In genomic region chr3:34864011-34864410, GRCh38 we compare ENCODE assay signal across 20 cellular contexts.
"Had no signal": no experiment of that assay in that cellular context is flagged by ENCODE, and none has a peak within 500 bp of the region (broad histone marks: within the 10 kb centered on the region; RNA-seq: fewer than 3 reads in every experiment).

No MANE protein-coding gene starts in this region.

- H3K4me3 ChIP-seq: prostate gland, upper lobe of right lung had no signal

- H3K4me3 Mint-ChIP-seq: activated CD4-positive, alpha-beta memory T cell treated with anti-CD3 and anti-CD28 coated beads, Interleukin-2, amount 10 ng/mL, durations not matched to agents 7 days and 5 days; activated CD4-positive, alpha-beta T cell treated with anti-CD3 and anti-CD28 coated beads for 36 hours; activated naive CD8-positive, alpha-beta T cell treated with anti-CD3 and anti-CD28 coated beads for 36 hours; immature natural killer cell; natural killer cell; stimulated activated naive CD8-positive, alpha-beta T cell treated with anti-CD3 and anti-CD28 coated beads, Interleukin-15, Interleukin-2, amounts not matched to agents 100 ng/mL and 50 ng/mL, for 24 hours had no signal

- H3K9me3 ChIP-seq: prostate gland, upper lobe of right lung had no signal

- H3K27me3 ChIP-seq: upper lobe of right lung had no signal

- H3K4me1 Mint-ChIP-seq: activated CD4-positive, alpha-beta memory T cell treated with anti-CD3 and anti-CD28 coated beads, Interleukin-2, amount 10 ng/mL, durations not matched to agents 7 days and 5 days; activated CD4-positive, alpha-beta T cell treated with anti-CD3 and anti-CD28 coated beads for 36 hours; activated naive CD8-positive, alpha-beta T cell treated with anti-CD3 and anti-CD28 coated beads for 36 hours; immature natural killer cell; natural killer cell had no signal

- H3K36me3 Mint-ChIP-seq: activated naive CD8-positive, alpha-beta T cell treated with anti-CD3 and anti-CD28 coated beads for 36 hours; immature natural killer cell; natural killer cell had no signal

- H3K9me3 Mint-ChIP-seq: activated CD4-positive, alpha-beta memory T cell treated with anti-CD3 and anti-CD28 coated beads, Interleukin-2, amount 10 ng/mL, durations not matched to agents 7 days and 5 days; activated naive CD8-positive, alpha-beta T cell treated with anti-CD3 and anti-CD28 coated beads for 36 hours; stimulated activated naive CD8-positive, alpha-beta T cell treated with anti-CD3 and anti-CD28 coated beads, Interleukin-15, Interleukin-2, amounts not matched to agents 100 ng/mL and 50 ng/mL, for 24 hours had no signal

- H3K36me3 ChIP-seq: prostate gland, upper lobe of right lung, WERI-Rb-1 had no signal

- H3K27ac ChIP-seq: epithelial cell of prostate, prostate gland, upper lobe of right lung, WERI-Rb-1 had no signal

- H3K27ac Mint-ChIP-seq: activated CD4-positive, alpha-beta memory T cell treated with anti-CD3 and anti-CD28 coated beads, Interleukin-2, amount 10 ng/mL, durations not matched to agents 7 days and 5 days; activated CD4-positive, alpha-beta T cell treated with anti-CD3 and anti-CD28 coated beads for 36 hours; activated naive CD8-positive, alpha-beta T cell treated with anti-CD3 and anti-CD28 coated beads for 36 hours; immature natural killer cell; natural killer cell; stimulated activated naive CD8-positive, alpha-beta T cell treated with anti-CD3 and anti-CD28 coated beads, Interleukin-15, Interleukin-2, amounts not matched to agents 100 ng/mL and 50 ng/mL, for 24 hours had no signal

- H3K4me1 ChIP-seq: prostate gland, upper lobe of right lung had no signal

- H3K27me3 Mint-ChIP-seq: activated CD4-positive, alpha-beta memory T cell treated with anti-CD3 and anti-CD28 coated beads, Interleukin-2, amount 10 ng/mL, durations not matched to agents 7 days and 5 days; activated CD4-positive, alpha-beta T cell treated with anti-CD3 and anti-CD28 coated beads for 36 hours; activated naive CD8-positive, alpha-beta T cell treated with anti-CD3 and anti-CD28 coated beads for 36 hours; stimulated activated naive CD8-positive, alpha-beta T cell treated with anti-CD3 and anti-CD28 coated beads, Interleukin-15, Interleukin-2, amounts not matched to agents 100 ng/mL and 50 ng/mL, for 24 hours had no signal

- DNase-seq: activated CD4-positive, alpha-beta memory T cell treated with anti-CD3 and anti-CD28 coated beads, Interleukin-2, amount 10 ng/mL, durations not matched to agents 7 days and 5 days; activated CD4-positive, alpha-beta T cell treated with anti-CD3 and anti-CD28 coated beads for 36 hours; activated gamma-delta T cell; activated naive CD8-positive, alpha-beta T cell treated with anti-CD3 and anti-CD28 coated beads for 36 hours; activated T-cell treated with anti-CD3 and anti-CD28 coated beads, Interleukin-2, amount 50 U/mL, for 48 hours; anterior cingulate cortex; central memory CD4-positive, alpha-beta T cell; cortex of kidney; effector memory CD4-positive, alpha-beta T cell; immature natural killer cell; natural killer cell; nucleus accumbens; stimulated activated CD4-positive, alpha-beta T cell treated with anti-CD3 and anti-CD28 coated beads, Interleukin-2, amount 100 ng/mL, for 48 hours; T-helper 1 cell; upper lobe of right lung; WERI-Rb-1 had no signal

- ATAC-seq: activated CD4-positive, alpha-beta T cell treated with anti-CD3 and anti-CD28 coated beads for 36 hours; natural killer cell; sciatic nerve; upper lobe of right lung had no signal
